ENCODE assay signal across 1 cellular context in the genomic region with DNA sequence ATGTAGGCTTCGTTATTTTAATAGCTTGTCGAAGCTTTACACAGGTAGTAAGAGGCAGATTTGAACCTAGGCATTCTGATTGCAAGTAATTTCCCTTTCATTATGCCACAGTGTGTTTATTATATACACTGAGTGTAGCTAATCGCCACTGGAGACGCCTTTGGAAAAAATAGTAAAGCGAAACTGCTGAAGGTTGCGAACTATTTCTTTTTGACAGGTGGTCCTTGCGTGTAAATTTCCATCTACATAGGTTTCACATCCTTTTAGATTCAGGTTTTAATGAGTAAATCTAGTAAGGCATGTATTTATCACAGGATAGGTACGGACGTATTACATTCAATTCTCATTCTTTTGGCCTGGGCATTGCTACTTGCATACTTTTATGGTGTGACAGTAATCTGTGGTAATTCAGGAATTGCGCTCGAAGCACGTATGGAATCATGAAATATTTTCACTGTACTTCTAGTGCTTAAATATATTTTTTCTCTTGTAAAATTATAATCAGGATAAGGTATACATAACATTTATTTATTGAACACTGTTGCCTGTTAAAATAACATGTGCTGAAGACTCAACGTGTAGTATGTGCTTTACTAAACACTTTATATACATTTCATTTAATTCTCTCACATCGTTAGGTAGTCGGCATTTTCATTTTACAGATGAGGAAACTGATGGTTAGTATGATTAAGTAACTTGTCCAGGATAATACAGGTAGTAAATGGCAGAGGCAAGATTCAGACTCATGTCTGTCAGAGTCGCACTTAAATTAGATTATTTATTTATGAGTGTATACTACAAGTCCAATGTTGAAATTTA.
TF ChIP-seq lines count a peak whose summit lies in the region.

No MANE protein-coding gene starts in this region.

TF ChIP-seq in liver, 16 proteins besides CTCF, POLR2A, EP300 and RAD21 (continued from another document):
- no peak for TF ChIP-seq JUND (IDR thresholded peaks at IDR 0.05)
- no peak for TF ChIP-seq EGR1 (IDR thresholded peaks at IDR 0.05; ENCODE audit: low read depth in 2 of 2)
- TF ChIP-seq TAF1 (conservative IDR thresholded peaks at IDR 0.05): no peak
TF ChIP-seq in liver: peak in this region for 0.
